In the genomic region with DNA sequence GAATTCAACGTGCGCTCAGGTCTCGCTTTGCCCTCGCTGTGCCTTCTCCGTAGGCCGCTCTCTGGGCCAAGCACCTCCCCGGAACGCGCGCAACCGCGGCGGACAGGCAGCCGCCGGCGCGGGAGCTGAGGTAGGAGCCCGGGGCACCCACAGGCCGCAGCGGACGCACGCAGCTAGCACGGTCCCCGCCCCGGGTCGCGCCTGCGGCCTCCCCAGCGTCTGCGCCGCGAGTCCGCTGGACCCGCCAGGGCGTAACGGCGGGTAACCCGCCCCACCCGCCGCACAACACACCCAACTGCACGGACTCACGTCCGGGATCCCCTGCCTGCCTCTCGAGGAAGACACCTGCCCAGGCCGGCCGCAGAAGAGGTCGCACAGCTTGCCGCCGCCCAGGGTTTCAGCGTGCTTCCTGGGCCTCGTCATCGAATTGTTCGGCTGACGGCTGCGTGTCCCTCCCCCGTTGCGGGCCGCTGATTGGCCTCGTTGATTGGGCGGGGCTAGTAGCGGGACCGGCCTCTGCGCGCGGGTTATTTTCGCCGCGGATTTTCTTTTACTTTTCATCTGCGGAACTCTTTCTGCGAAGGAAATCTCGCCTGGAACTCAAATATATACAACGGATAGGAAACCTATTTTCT, we compare ENCODE assay signal across 8 cellular contexts. TPM values are rescaled to one million over a fixed set of nuclear protein-coding genes. Genes with fewer than 3 reads are reported as not detected.
A peak's percentile ranks its signal among the peaks of the same experiment; 100 is the strongest.
DNase-seq lines count a peak whose midpoint lies in the region; ATAC-seq, FAIRE-seq and TF ChIP-seq lines count a peak whose summit lies in the region.

A gene with protein sequence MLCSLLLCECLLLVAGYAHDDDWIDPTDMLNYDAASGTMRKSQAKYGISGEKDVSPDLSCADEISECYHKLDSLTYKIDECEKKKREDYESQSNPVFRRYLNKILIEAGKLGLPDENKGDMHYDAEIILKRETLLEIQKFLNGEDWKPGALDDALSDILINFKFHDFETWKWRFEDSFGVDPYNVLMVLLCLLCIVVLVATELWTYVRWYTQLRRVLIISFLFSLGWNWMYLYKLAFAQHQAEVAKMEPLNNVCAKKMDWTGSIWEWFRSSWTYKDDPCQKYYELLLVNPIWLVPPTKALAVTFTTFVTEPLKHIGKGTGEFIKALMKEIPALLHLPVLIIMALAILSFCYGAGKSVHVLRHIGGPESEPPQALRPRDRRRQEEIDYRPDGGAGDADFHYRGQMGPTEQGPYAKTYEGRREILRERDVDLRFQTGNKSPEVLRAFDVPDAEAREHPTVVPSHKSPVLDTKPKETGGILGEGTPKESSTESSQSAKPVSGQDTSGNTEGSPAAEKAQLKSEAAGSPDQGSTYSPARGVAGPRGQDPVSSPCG (minus strand): TSS at position 433 of the 635 bp plus-strand sequence. CDS start 13,047 bp downstream, outside the sequence.

- H3K4me1 Mint-ChIP-seq in Calu3 (ENCODE audit: low read depth, unreplicated experiment) = peaks cover 17% of the 10 kb centered on the region

- TF ChIP-seq CTCF in Calu3 (IDR thresholded peaks at IDR 0.05; ENCODE audit: unreplicated experiment) = no peak
- TF ChIP-seq CTCF in OCI-LY3 (IDR thresholded peaks at IDR 0.05; ENCODE audit: low read depth, low read length) = no peak
- no peak for TF ChIP-seq CTCF in endothelial cell of umbilical vein (IDR thresholded peaks at IDR 0.05; ENCODE audit: extremely low read depth in 1 of 2, insufficient read depth in 1 of 2, low read depth in 1 of 2, low read length in 2 of 2)

- ATAC-seq in GM21447 (IDR thresholded peaks at IDR 0.05; ENCODE audit: unreplicated experiment) = peak; percentile 91

- intact Hi-C loops in Calu3 (cut with micrococcal nuclease; ENCODE audit: unreplicated experiment) = no loop called here
- intact Hi-C loops in endothelial cell of umbilical vein (cut with micrococcal nuclease) = loop anchor here (2.0 to 5.0 kb wide), 3 partner anchors 78 to 150 kb away; a partner anchor contains a TSS

- dilution Hi-C loops in endothelial cell of umbilical vein (cut with MboI; ENCODE audit: extremely low pct_ligation_motif_present, low sequenced_read_pairs) = no loop called here

- H4K20me1 ChIP-seq in OCI-LY3 (ENCODE audit: insufficient read depth, low read length) (0 out of 2 replicates have a peak, but pooled peaks cover 4% of the 10 kb centered on the region), endothelial cell of umbilical vein (replicated peaks; ENCODE audit: control insufficient read depth, extremely low read depth, insufficient read depth, low read length) (no peaks in the 10 kb centered on the region)

- POLR2A ChIA-PET in endothelial cell of umbilical vein (lab: Charles Lee) = interaction anchor here (0.7 to 1.0 kb wide), 6 partner anchors 9 to 485 kb away, joined by 3 to 4 read pairs (median 3); a partner anchor contains a TSS

- H3K36me3 ChIP-seq in OCI-LY3 (replicated peaks; ENCODE audit: low read depth, low read length) (no peaks in the 10 kb centered on the region), endothelial cell of umbilical vein (ENCODE audit: control insufficient read depth in 2 of 2, extremely low read depth in 1 of 2, insufficient read depth in 2 of 2, low read length in 2 of 2) (peaks cover 0 to 1% of the 10 kb centered on the region in 2 experiments)

- H3K79me2 ChIP-seq in OCI-LY3 (ENCODE audit: low read length) (peaks cover 40% of the 10 kb centered on the region), endothelial cell of umbilical vein (ENCODE audit: control insufficient read depth, insufficient read depth, low read length) (peaks cover 23% of the 10 kb centered on the region)

- no peaks in the 10 kb centered on the region for H3K9me3 Mint-ChIP-seq in Calu3 (ENCODE audit: low read depth, unreplicated experiment)

- peak within 1 kb of the TSS; percentile 65 for H3K4me2 ChIP-seq in OCI-LY3 (ENCODE audit: low read length)
- H3K4me2 ChIP-seq in endothelial cell of umbilical vein (ENCODE audit: insufficient read depth, low read length) = peak within 1 kb of the TSS; percentile 93

- BruUV-seq in Calu3 (replicated peaks; lab: Mats Ljungman, UMichigan) = no TSS peak
- no TSS peak for BruUV-seq in endothelial cell of umbilical vein (replicated peaks; lab: Mats Ljungman, UMichigan)

- peak within 1 kb of the TSS; percentile 88 for H3K9ac ChIP-seq in OCI-LY3 (ENCODE audit: low read length)
- H3K9ac ChIP-seq in endothelial cell of umbilical vein (replicated peaks; ENCODE audit: extremely low read depth, insufficient read depth, low read length) = peak within 1 kb of the TSS; percentile 91

- peak within 1 kb of the TSS; percentile 92 for H3K27ac Mint-ChIP-seq in Calu3 (ENCODE audit: unreplicated experiment)

- H3K4me3 ChIP-seq in OCI-LY3 (ENCODE audit: low read length) (peak within 1 kb of the TSS; percentile 99), endothelial cell of umbilical vein (replicated peaks in 1 of 3; ENCODE audit: insufficient read depth in 1 of 3, low read depth in 1 of 3, low read length in 3 of 3) (peak within 1 kb of the TSS; percentile 89 to 96 (median 94))

- TF ChIP-seq POLR2A in endothelial cell of umbilical vein (IDR thresholded peaks at IDR 0.05; ENCODE audit: low read depth, low read length) = peak; percentile 84

- H3K9me3 ChIP-seq in OCI-LY3 (ENCODE audit: insufficient read depth, low read length) (no peaks in the 10 kb centered on the region), endothelial cell of umbilical vein (replicated peaks; ENCODE audit: control insufficient read depth, insufficient read depth, low read length) (no peaks in the 10 kb centered on the region)

- no peaks in the 10 kb centered on the region for H3K27me3 Mint-ChIP-seq in Calu3 (ENCODE audit: unreplicated experiment)

- FAIRE-seq in endothelial cell of umbilical vein (lab: Jason Lieb, UNC) = peak; percentile 86

- H2AFZ ChIP-seq in OCI-LY3 (ENCODE audit: low read depth, low read length) (peak within 1 kb of the TSS; percentile 65), endothelial cell of umbilical vein (ENCODE audit: low read depth, low read length) (peak within 1 kb of the TSS; percentile 96)

- no peaks in the 10 kb centered on the region for H3K27me3 ChIP-seq in OCI-LY3 (ENCODE audit: low read depth, low read length)
- H3K27me3 ChIP-seq in endothelial cell of umbilical vein (ENCODE audit: control insufficient read depth in 2 of 2, insufficient read depth in 2 of 2, low read length in 2 of 2) = no peaks in the 10 kb centered on the region

- H3K4me1 ChIP-seq in OCI-LY3 (ENCODE audit: low read length) (peaks cover 9% of the 10 kb centered on the region), endothelial cell of umbilical vein (ENCODE audit: control insufficient read depth, extremely low read depth, insufficient read depth, low read length) (peaks cover 9% of the 10 kb centered on the region)

- DNase-seq in Calu3 (peak; percentile 88), HuH-7 (ENCODE audit: low spot score) (peak; percentile 90), activated T-cell treated with anti-CD3 and anti-CD28 coated beads for 1 hour (ENCODE audit: low read depth) (peak; percentile 84), endothelial cell of umbilical vein (ENCODE audit: low read depth, low spot score) (peak; percentile 90), middle frontal gyrus (ENCODE audit: extremely low spot score, low spot score) (peak; percentile 89)
- peak; percentile 88 for DNase-seq in stimulated activated CD8-positive, alpha-beta memory T cell treated with anti-CD3 and anti-CD28 coated beads, Interleukin-2, amount 100 ng/mL, for 48 hours (ENCODE audit: low read depth in 2 of 2)

- H3K27ac ChIP-seq in OCI-LY3 (ENCODE audit: low read length) (peak within 1 kb of the TSS; percentile 76), endothelial cell of umbilical vein (ENCODE audit: insufficient read depth, low read depth, low read length) (peak within 1 kb of the TSS; percentile 76)

- CTCF ChIA-PET in Calu3 (lab: Charles Lee) (interaction anchor here (0.5 kb wide), 1 partner anchor 137 kb away, joined by 3 read pairs; no protein-coding TSS in a partner anchor), endothelial cell of umbilical vein (lab: Charles Lee) (interaction anchor here (0.6 to 1.9 kb wide), 5 partner anchors 10 to 149 kb away, joined by 3 to 5 read pairs (median 3); a partner anchor contains a TSS)

- H3K9me1 ChIP-seq in endothelial cell of umbilical vein (replicated peaks; ENCODE audit: control insufficient read depth, extremely low read depth, insufficient read depth, low read length) = no peaks in the 10 kb centered on the region

- peaks cover 23% of the 10 kb centered on the region for H3K36me3 Mint-ChIP-seq in Calu3 (ENCODE audit: insufficient read depth, unreplicated experiment)

- H3K4me3 Mint-ChIP-seq in Calu3 (ENCODE audit: low read depth, unreplicated experiment) = peak within 1 kb of the TSS; percentile 77

TF ChIP-seq in endothelial cell of umbilical vein, 7 proteins besides CTCF, POLR2A, EP300 and RAD21:
- TF ChIP-seq MYC (IDR thresholded peaks at IDR 0.05; ENCODE audit: low read depth, low read length) = peak; percentile 46
- TF ChIP-seq FOS (IDR thresholded peaks at IDR 0.05; ENCODE audit: borderline replicate concordance, insufficient read depth, low read length) = no peak
- no peak for TF ChIP-seq EZH2 (IDR thresholded peaks at IDR 0.05; ENCODE audit: borderline replicate concordance, low read depth, low read length, severe bottlenecking)
- no peak for TF ChIP-seq JUN (IDR thresholded peaks at IDR 0.05; ENCODE audit: borderline replicate concordance, insufficient read depth, insufficient read length, low read depth)
- TF ChIP-seq GATA2 (IDR thresholded peaks at IDR 0.05; ENCODE audit: insufficient read depth, insufficient read length, low read depth, low read length) = no peak
- TF ChIP-seq POLR2AphosphoS5 (IDR thresholded peaks at IDR 0.05; ENCODE audit: insufficient read depth, low read depth, low read length) = peak; percentile 91
- TF ChIP-seq, protein P1, sequence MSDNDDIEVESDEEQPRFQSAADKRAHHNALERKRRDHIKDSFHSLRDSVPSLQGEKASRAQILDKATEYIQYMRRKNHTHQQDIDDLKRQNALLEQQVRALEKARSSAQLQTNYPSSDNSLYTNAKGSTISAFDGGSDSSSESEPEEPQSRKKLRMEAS (IDR thresholded peaks at IDR 0.05; ENCODE audit: insufficient read depth, insufficient read length) = no peak

RNA-seq across cellular contexts. Expression of the gene that starts here (rescaled TPM):
- total RNA-seq in Calu3 (2022) (29.5 and 30.4 TPM in 2 replicates), endothelial cell of umbilical vein (28.8 and 36.3 TPM in 2 replicates)
- 11.5 and 15.7 TPM in 2 replicates for polyA plus RNA-seq in endothelial cell of umbilical vein
- polyA plus RNA-seq in endothelial cell of umbilical vein (2011; cell fraction: cytosol; rRNA removed) = 16.9 and 17.1 TPM in 2 replicates
- polyA plus RNA-seq in endothelial cell of umbilical vein (2011; cell fraction: nucleus; rRNA removed) = 15.5 and 22.7 TPM in 2 replicates
- 18.6 and 22.1 TPM in 2 replicates for polyA plus RNA-seq in endothelial cell of umbilical vein (2012)
- polyA minus RNA-seq in endothelial cell of umbilical vein = 12.5 and 21.9 TPM in 2 replicates
- polyA minus RNA-seq in endothelial cell of umbilical vein (2011; cell fraction: cytosol; rRNA and poly(A)+ RNA removed) = 15.8 TPM
- polyA minus RNA-seq in endothelial cell of umbilical vein (2011; cell fraction: nucleus; rRNA and poly(A)+ RNA removed) = 8.2 and 12.1 TPM in 2 replicates

Comparison
In these comparisons a context has a peak if more than half of its experiments do, and no peak if none do; other contexts are left out.
1. Peak in every context shown above with its lines: DNase-seq, ATAC-seq, H3K4me3 ChIP-seq and H3K27ac ChIP-seq.